Comparison of ENCODE assay signal across 1 cellular context in the genomic region with DNA sequence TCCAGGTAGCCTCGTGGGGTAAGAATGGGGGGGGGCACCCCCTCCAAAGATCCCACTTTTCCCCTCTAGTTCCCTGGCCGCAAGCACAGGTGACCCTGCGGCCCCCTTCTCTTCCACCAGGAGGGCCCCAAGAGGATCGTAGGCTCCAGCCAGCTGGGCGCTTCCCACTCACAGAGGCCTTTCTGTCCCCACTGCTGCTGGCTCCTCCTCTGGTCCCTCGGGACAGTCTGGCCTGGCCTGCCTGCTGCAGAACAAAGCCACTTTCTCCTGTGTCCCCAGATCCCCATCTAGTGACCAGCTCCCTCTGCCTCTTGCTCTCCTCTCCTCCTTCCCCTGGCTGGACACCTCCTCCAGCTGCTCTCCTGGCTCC.
TF ChIP-seq lines count a peak whose summit lies in the region.

No MANE protein-coding gene starts in this region.

TF ChIP-seq in IMR-90, 13 proteins besides CTCF, POLR2A, EP300 and RAD21 (continued from another document):
- TF ChIP-seq, protein P1, sequence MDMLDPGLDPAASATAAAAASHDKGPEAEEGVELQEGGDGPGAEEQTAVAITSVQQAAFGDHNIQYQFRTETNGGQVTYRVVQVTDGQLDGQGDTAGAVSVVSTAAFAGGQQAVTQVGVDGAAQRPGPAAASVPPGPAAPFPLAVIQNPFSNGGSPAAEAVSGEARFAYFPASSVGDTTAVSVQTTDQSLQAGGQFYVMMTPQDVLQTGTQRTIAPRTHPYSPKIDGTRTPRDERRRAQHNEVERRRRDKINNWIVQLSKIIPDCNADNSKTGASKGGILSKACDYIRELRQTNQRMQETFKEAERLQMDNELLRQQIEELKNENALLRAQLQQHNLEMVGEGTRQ (IDR thresholded peaks at IDR 0.05; ENCODE audit: low read depth, low read length): no peak
- no peak for TF ChIP-seq MAZ (IDR thresholded peaks at IDR 0.05; ENCODE audit: borderline replicate concordance, low read depth, low read length)
- TF ChIP-seq SMC3 (IDR thresholded peaks at IDR 0.05; ENCODE audit: low read depth, low read length): no peak
- no peak for TF ChIP-seq RFX5 (IDR thresholded peaks at IDR 0.05; ENCODE audit: low read depth, low read length)
- no peak for TF ChIP-seq CHD1 (IDR thresholded peaks at IDR 0.05; ENCODE audit: low read depth, low read length)
- TF ChIP-seq RCOR1 (IDR thresholded peaks at IDR 0.05; ENCODE audit: insufficient replicate concordance, low read length): no peak
- no peak for TF ChIP-seq FOS (IDR thresholded peaks at IDR 0.05; ENCODE audit: low read depth, low read length)
- no peak for TF ChIP-seq CEBPB (IDR thresholded peaks at IDR 0.05; ENCODE audit: low read depth, low read length)
